Comparison of ENCODE assay signal across 8 cellular contexts in the genomic region with DNA sequence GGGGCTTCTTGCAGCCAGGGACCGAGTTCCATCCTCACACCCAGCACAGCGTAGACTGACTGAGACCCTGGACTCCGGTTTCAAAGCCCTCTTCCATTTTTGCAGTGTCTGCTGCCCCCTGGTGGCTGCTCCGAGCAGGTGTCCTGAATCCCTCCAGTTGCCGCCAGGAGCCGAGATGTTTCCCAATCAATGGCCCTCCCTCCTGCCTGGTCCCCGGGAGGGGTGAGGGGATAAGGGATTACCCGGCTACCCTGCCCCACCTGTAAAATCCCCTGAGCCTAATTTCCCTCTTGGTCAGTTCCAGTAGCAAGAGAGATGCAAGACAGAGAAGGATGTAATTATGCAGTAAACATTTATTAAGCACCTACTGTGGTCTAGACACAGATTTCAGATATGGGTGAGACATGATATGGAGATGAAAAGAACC. TPM values are rescaled to one million over a fixed set of nuclear protein-coding genes. Genes with fewer than 3 reads are reported as not detected.
DNase-seq lines count a peak whose midpoint lies in the region; ATAC-seq and TF ChIP-seq lines count a peak whose summit lies in the region.

No MANE protein-coding gene starts in this region.

- H3K36me3 ChIP-seq in BE2C, result no peaks in the 10 kb centered on the region

- CTCF ChIA-PET in HEK293T (lab: Yijun Ruan, JAX), result interaction anchor here (0.7 kb wide), 1 partner anchor 40 kb away, joined by 8 read pairs; no protein-coding TSS in a partner anchor

- no peaks in the 10 kb centered on the region for H3K9me3 ChIP-seq in BE2C

- no peaks in the 10 kb centered on the region for H3K4me1 ChIP-seq in BE2C

- DNase-seq in BE2C (peak; percentile 82), HEK293T (ENCODE audit: extremely low spot score) (peak; percentile 91), NOMO-1 (lab: John Stamatoyannopoulos, UW; ENCODE audit: unreplicated experiment in 2 of 2) (peak; percentile 54 to 59), epithelial cell of prostate (ENCODE audit: low read depth, low spot score) (peak; percentile 10), myocyte (ENCODE audit: low read depth) (peak; percentile 68)
- peak; percentile 26 for DNase-seq in activated CD8-positive, alpha-beta memory T cell treated with anti-CD3 and anti-CD28 coated beads, Interleukin-2, amount 50 U/mL, for 24 hours (ENCODE audit: extremely low read depth)
- DNase-seq in stimulated activated CD8-positive, alpha-beta memory T cell treated with anti-CD3 and anti-CD28 coated beads, Interleukin-4, amount 100 ng/mL, for 48 hours, result peak; percentile 85

- peak; percentile 94 for TF ChIP-seq CTCF in BE2C (IDR thresholded peaks at IDR 0.05; ENCODE audit: low read depth, low read length)

- H3K27me3 ChIP-seq in BE2C, result no peaks in the 10 kb centered on the region

- H3K4me3 ChIP-seq in BE2C (ENCODE audit: low read depth, low read length), result no peak overlapping the region

- POLR2A ChIA-PET in HEK293T (lab: Yijun Ruan, JAX), result no interaction called here

- no peak for ATAC-seq in GM19328 (IDR thresholded peaks at IDR 0.05; ENCODE audit: unreplicated experiment)

- H3K27ac ChIP-seq in epithelial cell of prostate, result no peak overlapping the region

TF ChIP-seq in HEK293T, 16 proteins besides CTCF, POLR2A, EP300 and RAD21:
- TF ChIP-seq BHLHE40 (IDR thresholded peaks at IDR 0.05; ENCODE audit: borderline replicate concordance) (no peak), FOXA1 (IDR thresholded peaks at IDR 0.05) (no peak), SP1 (IDR thresholded peaks at IDR 0.05) (no peak), CTBP1 (IDR thresholded peaks at IDR 0.05; ENCODE audit: borderline replicate concordance) (no peak), FOXM1 (IDR thresholded peaks at IDR 0.05; ENCODE audit: borderline replicate concordance) (no peak), L3MBTL2 (conservative IDR thresholded peaks at IDR 0.05) (no peak), SUZ12 (IDR thresholded peaks at IDR 0.05) (no peak), ELF4 (IDR thresholded peaks at IDR 0.05) (no peak), LEF1 (IDR thresholded peaks at IDR 0.05; ENCODE audit: borderline replicate concordance) (no peak), ZNF384 (IDR thresholded peaks at IDR 0.05) (no peak), TARDBP (IDR thresholded peaks at IDR 0.05) (no peak), FOXK2 (IDR thresholded peaks at IDR 0.05) (no peak)

RNA-seq across cellular contexts. Expression of a gene that starts 55.0 kb away (rescaled TPM):
- polyA plus RNA-seq in BE2C (2012; ENCODE audit: insufficient read depth, insufficient read length, low read depth), result 22.6 TPM
- 74.0 and 75.4 TPM in 2 replicates for total RNA-seq in myocyte
- polyA plus RNA-seq in myocyte (2012), result 18.1 TPM

Comparison
In these comparisons a context has a peak if more than half of its experiments do, and no peak if none do; other contexts are left out.
1. DNase-seq: peak in every context shown above with its lines; median percentile 91 in HEK293T; 85 in stimulated activated CD8-positive, alpha-beta memory T cell treated with anti-CD3 and anti-CD28 coated beads, Interleukin-4, amount 100 ng/mL, for 48 hours; 82 in BE2C; 68 in myocyte; 56 in NOMO-1; 26 in activated CD8-positive, alpha-beta memory T cell treated with anti-CD3 and anti-CD28 coated beads, Interleukin-2, amount 50 U/mL, for 24 hours; 10 in epithelial cell of prostate.